Comparison of ENCODE assay signal across 10 cellular contexts in genomic region chr2:226649201-226649600, GRCh38.
DNase-seq lines count a peak whose midpoint lies in the region; ATAC-seq and TF ChIP-seq lines count a peak whose summit lies in the region.
"Had no signal": no experiment of that assay in that cellular context is flagged by ENCODE, and none has a peak within 500 bp of the region (broad histone marks: within the 10 kb centered on the region; RNA-seq: fewer than 3 reads in every experiment).

No MANE protein-coding gene starts in this region.

- H3K27me3 ChIP-seq in right cardiac atrium (ENCODE audit: control insufficient read depth, insufficient read depth) (no peaks in the 10 kb centered on the region), brain microvascular endothelial cell (replicated peaks) (no peaks in the 10 kb centered on the region), vagina (no peaks in the 10 kb centered on the region), HAP-1 (ENCODE audit: low read depth) (no peaks in the 10 kb centered on the region)
- H3K27me3 ChIP-seq: BE2C had no signal

- 98% methylated on average over 10 of the region's 10 CpGs for WGBS in right cardiac atrium

- TF ChIP-seq POLR2A in vagina (IDR thresholded peaks at IDR 0.05), result no peak

- H3K36me3 Mint-ChIP-seq in naive thymus-derived CD8-positive, alpha-beta T cell, result peaks cover 0 to 11% (median 7%) of the 10 kb centered on the region in 3 donors

- H3K4me1 ChIP-seq in right cardiac atrium (ENCODE audit: control insufficient read depth, insufficient read depth, low read length), result peaks cover 9% of the 10 kb centered on the region
- H3K4me1 ChIP-seq in vagina, result peaks cover 24% of the 10 kb centered on the region
- no peaks in the 10 kb centered on the region; the same call in 1 of the 2 replicates for H3K4me1 ChIP-seq in HAP-1
- H3K4me1 ChIP-seq: BE2C had no signal

- TF ChIP-seq CTCF in brain microvascular endothelial cell (IDR thresholded peaks at IDR 0.05; ENCODE audit: low read depth, low read length, missing control alignments), result no peak
- TF ChIP-seq CTCF in vagina (IDR thresholded peaks at IDR 0.05), result no peak

- H3K27ac Mint-ChIP-seq in naive thymus-derived CD8-positive, alpha-beta T cell, result peak overlapping the region in 6 of 10 donors; percentile 4 to 86 (median 77)

- H3K27ac ChIP-seq in right cardiac atrium (ENCODE audit: low read length), result peak overlapping the region; percentile 91
- H3K27ac ChIP-seq in brain microvascular endothelial cell, result peak overlapping the region; percentile 94
- peak overlapping the region; percentile 85 for H3K27ac ChIP-seq in vagina

- H3K4me3 ChIP-seq in right cardiac atrium (ENCODE audit: low read length) (no peak overlapping the region), brain microvascular endothelial cell (ENCODE audit: low read depth, low read length) (no peak overlapping the region), vagina (no peak overlapping the region), HAP-1 (no peak overlapping the region)

- H3K4me1 Mint-ChIP-seq in naive thymus-derived CD8-positive, alpha-beta T cell, result peaks cover 6 to 30% (median 18%) of the 10 kb centered on the region in 4 donors

- H3K9me3 Mint-ChIP-seq in naive thymus-derived CD8-positive, alpha-beta T cell, result peaks cover 0 to 13% (median 2%) of the 10 kb centered on the region in 9 donors

- intact Hi-C loops in right cardiac atrium (cut with DNase I), result no loop called here
- intact Hi-C loops in Right ventricle myocardium inferior (cut with DNase I), result loop anchor here (10.0 kb wide), 1 partner anchor 434 kb away; no protein-coding TSS in a partner anchor
- intact Hi-C loops in vagina (cut with DNase I), result no loop called here

- H3K9me3 ChIP-seq in right cardiac atrium (ENCODE audit: control insufficient read depth, low read length) (no peaks in the 10 kb centered on the region), vagina (no peaks in the 10 kb centered on the region), HAP-1 (0 out of 2 replicates have a peak, but pooled peaks cover 2% of the 10 kb centered on the region)
- H3K9me3 ChIP-seq: BE2C had no signal

- ATAC-seq in right cardiac atrium (no peak), Right ventricle myocardium inferior (no peak)
- no peak for ATAC-seq in naive thymus-derived CD8-positive, alpha-beta T cell

- no peak overlapping the region for H3K4me3 Mint-ChIP-seq in naive thymus-derived CD8-positive, alpha-beta T cell

- in situ Hi-C loops in brain microvascular endothelial cell (cut with HindIII; ENCODE audit: low pct_ligation_motif_present, low sequenced_read_pairs) (no loop called here), HAP-1 (cut with MboI; ENCODE audit: low sequenced_read_pairs) (no loop called here)

- POLR2A ChIA-PET in naive thymus-derived CD8-positive, alpha-beta T cell (lab: Charles Lee), result no interaction called here

- peaks cover 0 to 7% (median 0%) of the 10 kb centered on the region in 5 donors for H3K27me3 Mint-ChIP-seq in naive thymus-derived CD8-positive, alpha-beta T cell

- H3K36me3 ChIP-seq in brain microvascular endothelial cell (replicated peaks) (no peaks in the 10 kb centered on the region), vagina (no peaks in the 10 kb centered on the region), HAP-1 (replicated peaks) (no peaks in the 10 kb centered on the region)
- H3K36me3 ChIP-seq: BE2C had no signal

- DNase-seq in right cardiac atrium (no peak), Right ventricle myocardium inferior (ENCODE audit: missing footprints) (no peak), brain microvascular endothelial cell (no peak), vagina (ENCODE audit: extremely low spot score in 2 of 2) (no peak), NCI-H2029 (lab: John Stamatoyannopoulos, UW) (no peak), HAP-1 (ENCODE audit: low spot score in 2 of 2) (no peak)
- no peak for DNase-seq in naive thymus-derived CD8-positive, alpha-beta T cell
- DNase-seq in stimulated activated CD4-positive, alpha-beta T cell treated with anti-CD3 and anti-CD28 coated beads, Interleukin-4, amount 100 ng/mL, for 24 hours, result no peak
- DNase-seq: BE2C, GF-D8 had no signal
